In genomic region chr7:73648593-73649332, GRCh38 we compare ENCODE assay signal across 11 cellular contexts. TPM values are rescaled to one million over a fixed set of nuclear protein-coding genes. Genes with fewer than 3 reads are reported as not detected.
DNase-seq lines count a peak whose midpoint lies in the region; FAIRE-seq and TF ChIP-seq lines count a peak whose summit lies in the region.
"Had no signal": no experiment of that assay in that cellular context is flagged by ENCODE, and none has a peak within 500 bp of the region (broad histone marks: within the 10 kb centered on the region; RNA-seq: fewer than 3 reads in every experiment).

No MANE protein-coding gene starts in this region.

- H3K27ac ChIP-seq in A673 (ENCODE audit: low read depth, low read length, poor library complexity, severe bottlenecking) (no peak overlapping the region), keratinocyte (ENCODE audit: control insufficient read depth, insufficient read depth, low read length) (no peak overlapping the region), uterus (no peak overlapping the region)
- H3K27ac ChIP-seq: BLaER1 treated with 17β-estradiol and CSF1 and Interleukin-3, amounts not matched to agents 10 nM and 100 nM had no signal

- BruUV-seq in A673 (replicated peaks; lab: Mats Ljungman, UMichigan): no TSS peak

- H3K4me3 Mint-ChIP-seq in activated T-helper 2 cell treated with anti-CD3 and anti-CD28 coated beads, Interferon-gamma antibody, Interleukin-2, Interleukin-4, amounts not matched to agents 10 μg/mL and 5 μg/mL and 100 μg/mL, durations not matched to agents 14 hours and 24 hours and 36 hours (ENCODE audit: low read depth): peak overlapping the region; percentile 31

- no peak for TF ChIP-seq POLR2A in uterus (IDR thresholded peaks at IDR 0.05)

- peaks cover 10% of the 10 kb centered on the region for H3K4me1 ChIP-seq in A673 (ENCODE audit: insufficient read depth, low read length, poor library complexity, severe bottlenecking)
- H3K4me1 ChIP-seq in ES-I3 (ENCODE audit: insufficient read depth, low read length): peaks cover 8% of the 10 kb centered on the region; the same call in 1 of the 2 replicates
- H3K4me1 ChIP-seq in keratinocyte (ENCODE audit: control insufficient read depth, extremely low read depth, insufficient read depth, low read length): peaks cover 5% of the 10 kb centered on the region
- H3K4me1 ChIP-seq in uterus: peaks cover 0 to 5% of the 10 kb centered on the region in 2 donors

- no peaks in the 10 kb centered on the region for H3K79me2 ChIP-seq in keratinocyte (ENCODE audit: control insufficient read depth, insufficient read depth, low read length)

- H3K4me1 Mint-ChIP-seq in activated T-helper 2 cell treated with anti-CD3 and anti-CD28 coated beads, Interferon-gamma antibody, Interleukin-2, Interleukin-4, amounts not matched to agents 10 μg/mL and 5 μg/mL and 100 μg/mL, durations not matched to agents 14 hours and 24 hours and 36 hours (ENCODE audit: low read depth): peaks cover 3% of the 10 kb centered on the region

- no peak for FAIRE-seq in keratinocyte (lab: Jason Lieb, UNC)
- FAIRE-seq in frontal cortex (lab: Jason Lieb, UNC): no peak
- FAIRE-seq: urothelium cell line had no signal

- H3K27ac Mint-ChIP-seq in activated T-helper 2 cell treated with anti-CD3 and anti-CD28 coated beads, Interferon-gamma antibody, Interleukin-2, Interleukin-4, amounts not matched to agents 10 μg/mL and 5 μg/mL and 100 μg/mL, durations not matched to agents 14 hours and 24 hours and 36 hours: no peak overlapping the region

- H3K4me2 ChIP-seq in keratinocyte (ENCODE audit: control insufficient read depth, extremely low read depth, insufficient read depth, low read depth, low read length): peak overlapping the region; percentile 80

- H3K9me1 ChIP-seq in keratinocyte (ENCODE audit: control insufficient read depth, extremely low read depth, insufficient read depth, low read length): no peaks in the 10 kb centered on the region

- no peak overlapping the region for H2AFZ ChIP-seq in keratinocyte (ENCODE audit: control insufficient read depth, low read length)

- H3K9me3 Mint-ChIP-seq in activated T-helper 2 cell treated with anti-CD3 and anti-CD28 coated beads, Interferon-gamma antibody, Interleukin-2, Interleukin-4, amounts not matched to agents 10 μg/mL and 5 μg/mL and 100 μg/mL, durations not matched to agents 14 hours and 24 hours and 36 hours: no peaks in the 10 kb centered on the region

- peak overlapping the region; percentile 60; the same call in 1 of the 2 replicates for H3K9ac ChIP-seq in ES-I3 (ENCODE audit: low read depth, low read length)
- H3K9ac ChIP-seq in keratinocyte (ENCODE audit: control insufficient read depth, extremely low read depth, insufficient read depth, low read length): no peak overlapping the region

- DNase-seq in A673 (ENCODE audit: low spot score) (no peak), keratinocyte (ENCODE audit: low read depth, low spot score) (no peak), frontal cortex (ENCODE audit: low spot score in 2 of 2) (no peak), uterus (no peak), iPS-NIHi11 (ENCODE audit: low spot score) (no peak)
- DNase-seq in activated T-helper 2 cell treated with anti-CD3 and anti-CD28 coated beads, Interferon-gamma antibody, Interleukin-2, Interleukin-4, amounts not matched to agents 10 μg/mL and 5 μg/mL and 100 μg/mL, durations not matched to agents 14 hours and 24 hours and 36 hours (ENCODE audit: low spot score): no peak
- DNase-seq in stimulated activated naive CD4-positive, alpha-beta T cell (lab: John Stamatoyannopoulos, UW): no peak
- DNase-seq: stimulated activated CD4-positive, alpha-beta T cell treated with anti-CD3 and anti-CD28 coated beads, Interleukin-1b, Interleukin-23, amount 100 ng/mL, for 48 hours had no signal

- no peaks in the 10 kb centered on the region for H3K36me3 ChIP-seq in A673 (ENCODE audit: insufficient read depth, low read length, poor library complexity, severe bottlenecking)
- H3K36me3 ChIP-seq in ES-I3 (ENCODE audit: insufficient read depth, low read length): no peaks in the 10 kb centered on the region; the same call in 1 of the 2 replicates
- no peaks in the 10 kb centered on the region for H3K36me3 ChIP-seq in keratinocyte (ENCODE audit: control insufficient read depth in 2 of 2, extremely low read depth in 1 of 2, insufficient read depth in 2 of 2, low read length in 2 of 2)
- no peaks in the 10 kb centered on the region for H3K36me3 ChIP-seq in uterus
- H3K36me3 ChIP-seq: BLaER1 treated with 17β-estradiol and CSF1 and Interleukin-3, amounts not matched to agents 10 nM and 100 nM had no signal

- H3K36me3 Mint-ChIP-seq in activated T-helper 2 cell treated with anti-CD3 and anti-CD28 coated beads, Interferon-gamma antibody, Interleukin-2, Interleukin-4, amounts not matched to agents 10 μg/mL and 5 μg/mL and 100 μg/mL, durations not matched to agents 14 hours and 24 hours and 36 hours (ENCODE audit: low read depth): no peaks in the 10 kb centered on the region

- POLR2A ChIA-PET in A673 (lab: Charles Lee; ENCODE audit: low non-redundant PET): no interaction called here

- no peaks in the 10 kb centered on the region for H4K20me1 ChIP-seq in keratinocyte (ENCODE audit: control insufficient read depth, extremely low read depth, insufficient read depth, low read length)

- intact Hi-C loops in A673 (cut with micrococcal nuclease; ENCODE audit: unreplicated experiment) (loop anchor here (1.0 kb wide), 1 partner anchor 12 kb away; no protein-coding TSS in a partner anchor), uterus (cut with DNase I; ENCODE audit: low total_unique reads) (no loop called here)
- intact Hi-C loops in activated T-helper 2 cell treated with anti-CD3 and anti-CD28 coated beads, Interferon-gamma antibody, Interleukin-2, Interleukin-4, amounts not matched to agents 10 μg/mL and 5 μg/mL and 100 μg/mL, durations not matched to agents 14 hours and 24 hours and 36 hours (cut with micrococcal nuclease): no loop called here

- dilution Hi-C loops in keratinocyte (cut with MboI; ENCODE audit: extremely low pct_ligation_motif_present, low sequenced_read_pairs): no loop called here

- H3K27me3 ChIP-seq in A673 (replicated peaks; ENCODE audit: insufficient read depth, low read depth, low read length, poor library complexity) (peaks cover 8% of the 10 kb centered on the region), keratinocyte (ENCODE audit: control insufficient read depth, extremely low read depth, insufficient read depth, low read length) (peaks cover 41% of the 10 kb centered on the region), uterus (peaks cover 3 to 5% of the 10 kb centered on the region in 2 donors)

- peak overlapping the region; percentile 62 for H3K4me3 ChIP-seq in A673 (ENCODE audit: low read depth, low read length, poor library complexity, severe bottlenecking)
- H3K4me3 ChIP-seq in keratinocyte (ENCODE audit: control insufficient read depth in 2 of 3, extremely low read depth in 1 of 3, insufficient read depth in 2 of 3, low read depth in 1 of 3, low read length in 3 of 3): no peak overlapping the region
- no peak overlapping the region for H3K4me3 ChIP-seq in uterus

- no peaks in the 10 kb centered on the region for H3K9me3 ChIP-seq in A673 (ENCODE audit: low read depth, low read length, poor library complexity, severe bottlenecking)
- no peaks in the 10 kb centered on the region for H3K9me3 ChIP-seq in ES-I3 (ENCODE audit: control insufficient read depth, insufficient read depth, low read length)
- H3K9me3 ChIP-seq in keratinocyte (ENCODE audit: control insufficient read depth, low read depth, low read length): no peaks in the 10 kb centered on the region
- no peaks in the 10 kb centered on the region for H3K9me3 ChIP-seq in uterus
- H3K9me3 ChIP-seq: BLaER1 treated with 17β-estradiol and CSF1 and Interleukin-3, amounts not matched to agents 10 nM and 100 nM had no signal

- no peak for TF ChIP-seq CTCF in A673 (conservative IDR thresholded peaks at IDR 0.05; ENCODE audit: low read depth, low read length)
- TF ChIP-seq CTCF in keratinocyte (optimal IDR thresholded peaks at IDR 0.05 in 1 of 3, IDR thresholded peaks at IDR 0.05 in 1 of 3, conservative IDR thresholded peaks at IDR 0.05 in 1 of 3; ENCODE audit: extremely low read depth in 1 of 3, insufficient read depth in 2 of 3, low read length in 3 of 3): no peak
- TF ChIP-seq CTCF in uterus (IDR thresholded peaks at IDR 0.05): no peak

- peaks cover 54% of the 10 kb centered on the region for H3K27me3 Mint-ChIP-seq in activated T-helper 2 cell treated with anti-CD3 and anti-CD28 coated beads, Interferon-gamma antibody, Interleukin-2, Interleukin-4, amounts not matched to agents 10 μg/mL and 5 μg/mL and 100 μg/mL, durations not matched to agents 14 hours and 24 hours and 36 hours (ENCODE audit: low read depth)

- CTCF ChIA-PET in A673 (lab: Charles Lee): no interaction called here

RNA-seq across cellular contexts. Expression of gene VPS37D, which starts 18.9 kb away (rescaled TPM):
- total RNA-seq in A673 (2021): 8.7 and 10.1 TPM in 2 replicates
- total RNA-seq in activated T-helper 2 cell treated with anti-CD3 and anti-CD28 coated beads, Interferon-gamma antibody, Interleukin-2, Interleukin-4, amounts not matched to agents 10 μg/mL and 5 μg/mL and 100 μg/mL, durations not matched to agents 14 hours and 24 hours and 36 hours: 0.30 and 0.34 TPM in 2 replicates
- polyA plus RNA-seq in keratinocyte: 0.65 to 1.5 TPM (median 0.81 TPM) in 3 replicates
- polyA plus RNA-seq in keratinocyte (2011; ENCODE audit: low read depth): not detected
- 0.66 and 1.9 TPM in 2 replicates for polyA plus RNA-seq in keratinocyte (2011; cell fraction: cytosol; rRNA removed)
- polyA plus RNA-seq in keratinocyte (2011; cell fraction: nucleus; rRNA removed): 0.43 and 0.65 TPM in 2 replicates
- polyA plus RNA-seq in keratinocyte (2012; ENCODE audit: low replicate concordance): 0.30 and 1.2 TPM in 2 replicates
- 0.35 to 1.0 TPM (median 0.73 TPM) in 3 replicates for polyA minus RNA-seq in keratinocyte
- 4.6 TPM for polyA minus RNA-seq in keratinocyte (2011; cell fraction: cytosol; rRNA and poly(A)+ RNA removed)
- 0.62 TPM in 1 of 2 replicates, not detected in the other for polyA minus RNA-seq in keratinocyte (2011; cell fraction: nucleus; rRNA and poly(A)+ RNA removed)
- 26.1 TPM for total RNA-seq in frontal cortex
- total RNA-seq in uterus: 1 to 10 TPM in 3 of 4 donors, not detected in 1; 6.7 to 9.3 (median 8.8) TPM

RNA-seq across cellular contexts. Expression of gene MLXIPL, which starts 24.4 kb away (rescaled TPM):
- total RNA-seq in A673 (2021): 17.4 and 20.6 TPM in 2 replicates
- total RNA-seq in activated T-helper 2 cell treated with anti-CD3 and anti-CD28 coated beads, Interferon-gamma antibody, Interleukin-2, Interleukin-4, amounts not matched to agents 10 μg/mL and 5 μg/mL and 100 μg/mL, durations not matched to agents 14 hours and 24 hours and 36 hours: not detected in 2 replicates
- polyA plus RNA-seq in keratinocyte: 0.05 to 0.14 TPM (median 0.05 TPM) in 3 replicates
- polyA plus RNA-seq in keratinocyte (2011; ENCODE audit: low read depth): not detected
- 0.02 and 0.04 TPM in 2 replicates for polyA plus RNA-seq in keratinocyte (2011; cell fraction: cytosol; rRNA removed)
- 0.35 and 0.74 TPM in 2 replicates for polyA plus RNA-seq in keratinocyte (2011; cell fraction: nucleus; rRNA removed)
- 0.10 and 0.23 TPM in 2 replicates for polyA plus RNA-seq in keratinocyte (2012; ENCODE audit: low replicate concordance)
- 0.10 to 0.23 TPM in 2 of 3 replicates, not detected in the other for polyA minus RNA-seq in keratinocyte
- polyA minus RNA-seq in keratinocyte (2011; cell fraction: cytosol; rRNA and poly(A)+ RNA removed): 0.77 TPM
- 0.47 TPM in 1 of 2 replicates, not detected in the other for polyA minus RNA-seq in keratinocyte (2011; cell fraction: nucleus; rRNA and poly(A)+ RNA removed)
- total RNA-seq in frontal cortex: not detected
- 1 to 10 TPM in 2 of 4 donors, not detected in 2; 1.7 to 1.9 TPM for total RNA-seq in uterus

RNA-seq across cellular contexts. Expression of gene DNAJC30, which starts 34.5 kb away (rescaled TPM):
- total RNA-seq in A673 (2021) (11.1 and 11.8 TPM in 2 replicates), frontal cortex (2.4 TPM), uterus (10 to 100 TPM in 1 of 4 donors, 1 to 10 TPM in 2, under 1 TPM in 1; 0.29 to 14.1 (median 3.3) TPM)
- total RNA-seq in activated T-helper 2 cell treated with anti-CD3 and anti-CD28 coated beads, Interferon-gamma antibody, Interleukin-2, Interleukin-4, amounts not matched to agents 10 μg/mL and 5 μg/mL and 100 μg/mL, durations not matched to agents 14 hours and 24 hours and 36 hours: 9.2 TPM in 2 replicates
- polyA plus RNA-seq in keratinocyte: 4.9 to 5.7 TPM (median 5.0 TPM) in 3 replicates
- polyA plus RNA-seq in keratinocyte (2011; ENCODE audit: low read depth): 1.4 TPM
- 4.3 and 6.8 TPM in 2 replicates for polyA plus RNA-seq in keratinocyte (2011; cell fraction: cytosol; rRNA removed)
- polyA plus RNA-seq in keratinocyte (2011; cell fraction: nucleus; rRNA removed): 4.4 and 5.8 TPM in 2 replicates
- polyA plus RNA-seq in keratinocyte (2012; ENCODE audit: low replicate concordance): 3.1 and 6.8 TPM in 2 replicates
- 2.6 to 5.7 TPM (median 3.3 TPM) in 3 replicates for polyA minus RNA-seq in keratinocyte
- polyA minus RNA-seq in keratinocyte (2011; cell fraction: cytosol; rRNA and poly(A)+ RNA removed): 5.9 TPM
- 2.0 and 2.7 TPM in 2 replicates for polyA minus RNA-seq in keratinocyte (2011; cell fraction: nucleus; rRNA and poly(A)+ RNA removed)

RNA-seq across cellular contexts. Expression of gene BUD23, which starts 34.6 kb away (rescaled TPM):
- total RNA-seq in A673 (2021) (133 and 138 TPM in 2 replicates), frontal cortex (30.2 TPM), uterus (10 to 100 TPM; 12.4 to 54.6 (median 31.5) TPM)
- 96.0 and 109 TPM in 2 replicates for total RNA-seq in activated T-helper 2 cell treated with anti-CD3 and anti-CD28 coated beads, Interferon-gamma antibody, Interleukin-2, Interleukin-4, amounts not matched to agents 10 μg/mL and 5 μg/mL and 100 μg/mL, durations not matched to agents 14 hours and 24 hours and 36 hours
- 47.1 to 87.5 TPM (median 72.0 TPM) in 3 replicates for polyA plus RNA-seq in keratinocyte
- polyA plus RNA-seq in keratinocyte (2011; ENCODE audit: low read depth): 41.9 TPM
- 39.9 and 52.0 TPM in 2 replicates for polyA plus RNA-seq in keratinocyte (2011; cell fraction: cytosol; rRNA removed)
- polyA plus RNA-seq in keratinocyte (2011; cell fraction: nucleus; rRNA removed): 71.4 and 78.1 TPM in 2 replicates
- polyA plus RNA-seq in keratinocyte (2012; ENCODE audit: low replicate concordance): 64.5 and 73.8 TPM in 2 replicates
- 39.4 to 42.6 TPM (median 41.9 TPM) in 3 replicates for polyA minus RNA-seq in keratinocyte
- 35.3 TPM for polyA minus RNA-seq in keratinocyte (2011; cell fraction: cytosol; rRNA and poly(A)+ RNA removed)
- 12.9 and 16.9 TPM in 2 replicates for polyA minus RNA-seq in keratinocyte (2011; cell fraction: nucleus; rRNA and poly(A)+ RNA removed)
